ENCODE assay signal across 8 cellular contexts in genomic region chr1:161367684-161368398, GRCh38. TPM values are rescaled to one million over a fixed set of nuclear protein-coding genes. Genes with fewer than 3 reads are reported as not detected.
A peak's percentile ranks its signal among the peaks of the same experiment; 100 is the strongest.
DNase-seq lines count a peak whose midpoint lies in the region; ATAC-seq and TF ChIP-seq lines count a peak whose summit lies in the region.

Gene CFAP126, minus strand, starts transcription at chr1:161367876. Its CDS starts 8 bp downstream, at chr1:161367868.

- peak within 1 kb of the TSS; percentile 28 for H2AFZ ChIP-seq in PC-3 (ENCODE audit: low read length)

- no peaks in the 10 kb centered on the region for H3K9me2 ChIP-seq in PC-3 (replicated peaks; ENCODE audit: low read length)

- peak; percentile 100 for ATAC-seq in GM21786 (IDR thresholded peaks at IDR 0.05; ENCODE audit: unreplicated experiment)
- ATAC-seq in PC-3 = peak; percentile 100

- peak within 1 kb of the TSS; percentile 57 to 99 (median 86) for H3K27ac Mint-ChIP-seq in IgD-negative memory B cell

- H3K4me3 ChIP-seq in PC-3 (ENCODE audit: low read length) (no peak within 1 kb of the TSS), astrocyte of the cerebellum (ENCODE audit: low read depth, low read length) (no peak within 1 kb of the TSS)

- no peaks in the 10 kb centered on the region for H3K27me3 Mint-ChIP-seq in IgD-negative memory B cell

- H3K4me3 Mint-ChIP-seq in IgD-negative memory B cell = peak within 1 kb of the TSS in 1 of 4 donors; percentile 3

- POLR2A ChIA-PET in PC-3 (lab: Charles Lee; ENCODE audit: unreplicated experiment) = interaction anchor here (0.7 kb wide), 1 partner anchor 14 kb away, joined by 4 read pairs; no protein-coding TSS in a partner anchor

- H3K4me2 ChIP-seq in PC-3 (ENCODE audit: low read length) = no peak within 1 kb of the TSS

- no peaks in the 10 kb centered on the region for H3K9me3 Mint-ChIP-seq in IgD-negative memory B cell

- DNase-seq in NCI-H1092 treated with DMSO at 0.1 percent for 48 hours (lab: John Stamatoyannopoulos, UW) (peak; percentile 56), NCI-H1092 (lab: John Stamatoyannopoulos, UW) (no peak), PC-3 (peak; percentile 73), astrocyte of the cerebellum (ENCODE audit: low read depth) (peak; percentile 62), hepatic stellate cell (ENCODE audit: low spot score) (peak; percentile 92), retina (peak; percentile 38)

- H3K27ac ChIP-seq in PC-3 (ENCODE audit: low read length) = peak within 1 kb of the TSS; percentile 21

- BruUV-seq in PC-3 (replicated peaks; lab: Mats Ljungman, UMichigan) = no TSS peak

- H3K9ac ChIP-seq in PC-3 (ENCODE audit: low read length) = no peak within 1 kb of the TSS

- no peaks in the 10 kb centered on the region for H3K36me3 Mint-ChIP-seq in IgD-negative memory B cell

- peaks cover 14% of the 10 kb centered on the region; the same call in 1 of the 2 replicates for H3K36me3 ChIP-seq in PC-3 (ENCODE audit: low read depth, low read length)

- no peaks in the 10 kb centered on the region for H3K9me3 ChIP-seq in PC-3 (ENCODE audit: low read length)

- no peaks in the 10 kb centered on the region for H3F3A ChIP-seq in PC-3 (ENCODE audit: low read length, unreplicated experiment)

- in situ Hi-C loops in astrocyte of the cerebellum (cut with HindIII; ENCODE audit: low sequenced_read_pairs) = no loop called here

- peaks cover 3% of the 10 kb centered on the region; the same call in 1 of the 2 replicates for H3K4me1 ChIP-seq in PC-3 (ENCODE audit: insufficient read depth, low read length)

- no peaks in the 10 kb centered on the region for H4K20me1 ChIP-seq in PC-3 (ENCODE audit: low read length)

- intact Hi-C loops in PC-3 (cut with micrococcal nuclease) = no loop called here

- no peaks in the 10 kb centered on the region for H3K79me2 ChIP-seq in PC-3 (ENCODE audit: low read length)

- peak; percentile 56; the same call in 1 of the 2 replicates for TF ChIP-seq CTCF in PC-3 (conservative IDR thresholded peaks at IDR 0.05; ENCODE audit: low read depth, low read length)
- TF ChIP-seq CTCF in astrocyte of the cerebellum (IDR thresholded peaks at IDR 0.05; ENCODE audit: low read depth, low read length, missing control alignments) = no peak

- no peaks in the 10 kb centered on the region for H3K27me3 ChIP-seq in PC-3 (ENCODE audit: low read length)

- CTCF ChIA-PET in PC-3 (lab: Charles Lee) = interaction anchor here (0.6 kb wide), 1 partner anchor 11 kb away, joined by 3 read pairs; no protein-coding TSS in a partner anchor

- peaks cover 7 to 11% (median 7%) of the 10 kb centered on the region in 3 donors for H3K4me1 Mint-ChIP-seq in IgD-negative memory B cell

RNA-seq across cellular contexts. Expression of gene CFAP126, which starts in this region (rescaled TPM):
- polyA plus RNA-seq in IgD-negative memory B cell = not detected
- total RNA-seq in PC-3 (2014; rRNA removed) = not detected in 2 replicates

Comparison
In these comparisons a context has a peak if more than half of its experiments do, and no peak if none do; other contexts are left out.
1. Peak in DNase-seq, ATAC-seq and H3K27ac ChIP-seq in PC-3; RNA of the gene not detected or under 1 TPM.